8 cellular contexts compared by ENCODE assay signal in genomic region chr15:74127255-74127953, GRCh38. TPM values are rescaled to one million over a fixed set of nuclear protein-coding genes. Genes with fewer than 3 reads are reported as not detected.
DNase-seq lines count a peak whose midpoint lies in the region; ATAC-seq and TF ChIP-seq lines count a peak whose summit lies in the region.

No MANE protein-coding gene starts in this region.

- no peaks in the 10 kb centered on the region for H3K79me1 ChIP-seq in mesenchymal stem cell (replicated peaks; ENCODE audit: low read length, poor library complexity, severe bottlenecking)

- H3K9ac ChIP-seq in mesenchymal stem cell (ENCODE audit: low read length), result peak overlapping the region; percentile 83

- DNase-seq in DMS 273 (lab: John Stamatoyannopoulos, UW; ENCODE audit: unreplicated experiment) (peak; percentile 92), HL-60 (ENCODE audit: low read depth in 1 of 2, low spot score in 1 of 2) (peak; percentile 79 to 86), NCI-H82 treated with DMSO at 0.1 percent for 48 hours (lab: John Stamatoyannopoulos, UW; ENCODE audit: unreplicated experiment) (peak; percentile 74), mesenchymal stem cell (peak; percentile 79)
- DNase-seq in activated CD8-positive, alpha-beta memory T cell treated with anti-CD3 and anti-CD28 coated beads for 4 hours (ENCODE audit: low read depth in 2 of 2), result peak; percentile 57 to 66
- peak; percentile 49 to 62 (median 51) for DNase-seq in effector memory CD4-positive, alpha-beta T cell
- DNase-seq in stimulated activated CD8-positive, alpha-beta memory T cell treated with anti-CD3 and anti-CD28 coated beads, Interleukin-12 subunit alpha, Interleukin-12 subunit beta, amount 100 ng/mL, for 1 hour (ENCODE audit: low read depth), result peak; percentile 72

- peak; percentile 79 for TF ChIP-seq CTCF in HL-60 (IDR thresholded peaks at IDR 0.05; ENCODE audit: insufficient read depth, low read length)

- WGBS in mesenchymal stem cell, result 14% methylated on average over 43 of the region's 44 CpGs

- H3K9me3 ChIP-seq in effector memory CD4-positive, alpha-beta T cell (ENCODE audit: control insufficient read depth, low read length), result no peaks in the 10 kb centered on the region
- H3K9me3 ChIP-seq in mesenchymal stem cell (ENCODE audit: control insufficient read depth, low read length), result no peaks in the 10 kb centered on the region

- H3K27me3 ChIP-seq in HL-60 (ENCODE audit: insufficient read depth, poor library complexity, severe bottlenecking), result peaks cover 51% of the 10 kb centered on the region
- peaks cover 32% of the 10 kb centered on the region for H3K27me3 ChIP-seq in effector memory CD4-positive, alpha-beta T cell (replicated peaks; ENCODE audit: control insufficient read depth, insufficient read depth, low read length, poor library complexity, severe bottlenecking)
- H3K27me3 ChIP-seq in mesenchymal stem cell (ENCODE audit: control insufficient read depth in 1 of 2, insufficient read depth in 1 of 2, low read length in 2 of 2), result peaks cover 82 to 83% of the 10 kb centered on the region in 2 experiments

- no peak overlapping the region for H3K4ac ChIP-seq in mesenchymal stem cell (ENCODE audit: low read depth in 1 of 2, low read length in 2 of 2)

- peak overlapping the region in 1 of 2 experiments; percentile 23 for H3K18ac ChIP-seq in mesenchymal stem cell (ENCODE audit: low read depth in 1 of 2, low read length in 2 of 2)

- H4K8ac ChIP-seq in mesenchymal stem cell (ENCODE audit: low read length), result no peak overlapping the region

- H3K14ac ChIP-seq in mesenchymal stem cell (ENCODE audit: low read length in 2 of 2), result no peak overlapping the region

- H2AFZ ChIP-seq in mesenchymal stem cell (ENCODE audit: low read depth, low read length), result no peak overlapping the region

- H3K27ac ChIP-seq in HL-60 (replicated peaks), result no peak overlapping the region
- no peak overlapping the region for H3K27ac ChIP-seq in effector memory CD4-positive, alpha-beta T cell (ENCODE audit: insufficient read depth, low read length, poor library complexity, severe bottlenecking)
- no peak overlapping the region for H3K27ac ChIP-seq in mesenchymal stem cell (ENCODE audit: low read length, poor library complexity, severe bottlenecking)

- H3K4me3 ChIP-seq in HL-60 (replicated peaks; ENCODE audit: insufficient read depth, low read length), result no peak overlapping the region; the same call in 1 of the 2 replicates
- peak overlapping the region; percentile 22 for H3K4me3 ChIP-seq in effector memory CD4-positive, alpha-beta T cell (ENCODE audit: insufficient read depth, low read depth, low read length, poor library complexity, severe bottlenecking)
- peak overlapping the region; percentile 47 to 76 for H3K4me3 ChIP-seq in mesenchymal stem cell (ENCODE audit: insufficient read depth in 1 of 2, low read depth in 1 of 2, low read length in 2 of 2)

- H3K23ac ChIP-seq in mesenchymal stem cell (ENCODE audit: low read length in 2 of 2), result no peak overlapping the region

- H2AK5ac ChIP-seq in mesenchymal stem cell (ENCODE audit: low read length, severe bottlenecking), result no peak overlapping the region

- H2BK12ac ChIP-seq in mesenchymal stem cell (ENCODE audit: low read length in 2 of 2), result no peak overlapping the region

- no peaks in the 10 kb centered on the region for H3K36me3 ChIP-seq in effector memory CD4-positive, alpha-beta T cell (ENCODE audit: control insufficient read depth, insufficient read depth, low read length)
- H3K36me3 ChIP-seq in mesenchymal stem cell (ENCODE audit: control insufficient read depth in 1 of 2, insufficient read depth in 2 of 2, low read depth in 1 of 2, low read length in 2 of 2), result no peaks in the 10 kb centered on the region

- H2BK120ac ChIP-seq in mesenchymal stem cell (ENCODE audit: low read depth, low read length), result no peak overlapping the region

- no peak overlapping the region for H2BK5ac ChIP-seq in mesenchymal stem cell (ENCODE audit: low read depth, low read length, poor library complexity, severe bottlenecking)

- H4K91ac ChIP-seq in mesenchymal stem cell (ENCODE audit: low read length), result no peak overlapping the region

- ATAC-seq in HG02973 (IDR thresholded peaks at IDR 0.05; ENCODE audit: unreplicated experiment), result no peak

- peak overlapping the region; percentile 89 for H3K4me2 ChIP-seq in mesenchymal stem cell (ENCODE audit: low read length, poor library complexity, severe bottlenecking)

- no peak overlapping the region for H2BK15ac ChIP-seq in mesenchymal stem cell (ENCODE audit: low read depth, poor library complexity, severe bottlenecking)

- peaks cover 22% of the 10 kb centered on the region for H3K4me1 ChIP-seq in effector memory CD4-positive, alpha-beta T cell (ENCODE audit: control insufficient read depth, insufficient read depth, low read length, poor library complexity, severe bottlenecking)
- peaks cover 33% of the 10 kb centered on the region for H3K4me1 ChIP-seq in mesenchymal stem cell (ENCODE audit: control insufficient read depth, insufficient read depth, low read depth, low read length)

RNA-seq across cellular contexts. Expression of gene ISLR2, which starts 3.0 kb away (rescaled TPM):
- not detected for polyA plus RNA-seq in mesenchymal stem cell (2013, experiment 1 of 2)
- not detected for polyA plus RNA-seq in mesenchymal stem cell (2013, experiment 2 of 2)

RNA-seq across cellular contexts. Expression of gene GOLGA6A, which starts 45.1 kb away (rescaled TPM):
- polyA plus RNA-seq in mesenchymal stem cell (2013, experiment 1 of 2), result not detected
- polyA plus RNA-seq in mesenchymal stem cell (2013, experiment 2 of 2), result 0.03 TPM

RNA-seq across cellular contexts. Expression of gene ISLR, which starts 46.1 kb away (rescaled TPM):
- polyA plus RNA-seq in mesenchymal stem cell (2013, experiment 1 of 2), result 4.7 TPM
- polyA plus RNA-seq in mesenchymal stem cell (2013, experiment 2 of 2), result 3.5 TPM
